Comparison of ENCODE assay signal across 28 cellular contexts in the genomic region with DNA sequence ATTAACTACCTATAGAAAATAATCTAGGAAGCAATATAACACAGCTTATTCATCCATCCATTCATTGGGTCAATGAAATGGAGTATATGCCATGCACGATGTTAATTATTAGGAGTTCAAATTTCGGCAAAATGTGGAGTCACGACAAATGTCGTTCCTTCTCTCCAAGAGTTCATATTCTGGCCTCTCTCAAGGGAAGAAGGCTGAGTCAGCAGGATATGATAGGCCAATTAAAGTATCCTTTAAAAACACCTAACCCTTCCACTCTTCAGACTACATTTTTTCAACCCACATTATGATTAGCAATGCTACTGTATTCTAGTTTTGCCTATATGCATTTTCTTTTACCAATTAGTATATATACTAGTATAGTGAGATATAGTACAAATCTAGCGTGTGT.
"Had no signal": no experiment of that assay in that cellular context is flagged by ENCODE, and none has a peak within 500 bp of the region (broad histone marks: within the 10 kb centered on the region; RNA-seq: fewer than 3 reads in every experiment).

No MANE protein-coding gene starts in this region.

- DNase-seq: natural killer cell; occipital lobe; ovary; posterior cingulate gyrus; psoas muscle; right cardiac atrium; spleen; stimulated activated CD4-positive, alpha-beta T cell treated with anti-CD3 and anti-CD28 coated beads, Interleukin-12 subunit alpha, Interleukin-12 subunit beta, amount 100 ng/mL, for 4 hours; stimulated activated CD4-positive, alpha-beta T cell treated with anti-CD3 and anti-CD28 coated beads, Interleukin-1b, Interleukin-23, amount 100 ng/mL, for 48 hours; stimulated activated CD4-positive, alpha-beta T cell treated with anti-CD3 and anti-CD28 coated beads, Interleukin-4, amount 100 ng/mL, for 1 hour; stimulated activated CD4-positive, alpha-beta T cell treated with anti-CD3 and anti-CD28 coated beads, Interleukin-4, amount 100 ng/mL, for 4 hours; stimulated activated CD8-positive, alpha-beta memory T cell treated with anti-CD3 and anti-CD28 coated beads, Interleukin-4, amount 100 ng/mL, for 48 hours; stimulated activated naive CD4-positive, alpha-beta T cell; stimulated activated naive CD8-positive, alpha-beta T cell treated with anti-CD3 and anti-CD28 coated beads, Interleukin-15, amount 100 ng/mL, for 72 hours; stimulated activated naive CD8-positive, alpha-beta T cell treated with anti-CD3 and anti-CD28 coated beads, Interleukin-15, Interleukin-2, amounts not matched to agents 100 U/mL and 50 U/mL, for 24 hours; substantia nigra; testis; tibial artery; transverse colon; upper lobe of right lung; uterus had no signal

- H3K9me3 ChIP-seq: ovary, psoas muscle, spleen, suprapubic skin, testis, tibial artery, transverse colon, upper lobe of right lung, uterus had no signal

- H3K27ac ChIP-seq: ovary, parathyroid adenoma, psoas muscle, skin epidermis, spleen, suprapubic skin, testis, tibial artery, transverse colon, upper lobe of right lung, uterus had no signal

- H3K4me3 ChIP-seq: neural progenitor cell, ovary, psoas muscle, skin epidermis, smooth muscle cell, spleen, suprapubic skin, testis, tibial artery, transverse colon, upper lobe of right lung, uterus had no signal

- H3K9ac ChIP-seq: neural progenitor cell, parathyroid adenoma had no signal

- H3K36me3 ChIP-seq: neural progenitor cell, ovary, spleen, suprapubic skin, tibial artery, transverse colon, upper lobe of right lung, uterus had no signal

- H3K79me2 ChIP-seq: parathyroid adenoma had no signal

- H3K27me3 ChIP-seq: neural progenitor cell, ovary, suprapubic skin, testis, tibial artery, transverse colon, upper lobe of right lung, uterus had no signal

- ATAC-seq: natural killer cell; psoas muscle; right cardiac atrium; sciatic nerve; stimulated activated memory B cell treated with anti-CD40 and anti-IgM and Interleukin-4, amounts not matched to agents 10 μg/mL and 1 μg/mL and 100 μg/mL, for 72 hours; stimulated activated naive CD8-positive, alpha-beta T cell treated with anti-CD3 and anti-CD28 coated beads, Interleukin-15, amount 100 ng/mL, for 72 hours; stimulated activated naive CD8-positive, alpha-beta T cell treated with anti-CD3 and anti-CD28 coated beads, Interleukin-15, Interleukin-2, amounts not matched to agents 100 U/mL and 50 U/mL, for 24 hours; upper lobe of right lung had no signal

- H3K4me1 ChIP-seq: parathyroid adenoma, psoas muscle, spleen, suprapubic skin, testis, tibial artery, transverse colon, upper lobe of right lung, uterus had no signal

- H2AFZ ChIP-seq: neural progenitor cell, parathyroid adenoma had no signal

- H3K4me2 ChIP-seq: smooth muscle cell had no signal
